In genomic region chr9:652896-653295, GRCh38 we compare ENCODE assay signal across 1 cellular context.
A peak's percentile ranks its signal among the peaks of the same experiment; 100 is the strongest.
TF ChIP-seq lines count a peak whose summit lies in the region.

No MANE protein-coding gene starts in this region.

TF ChIP-seq in H1, 55 proteins besides CTCF, POLR2A, EP300 and RAD21:
- TF ChIP-seq SAP30 (IDR thresholded peaks at IDR 0.05; ENCODE audit: insufficient read depth, insufficient replicate concordance, low read length): no peak
- TF ChIP-seq BACH1 (IDR thresholded peaks at IDR 0.05; ENCODE audit: low read length): peak; percentile 60; the same call in 1 of the 2 replicates
- no peak for TF ChIP-seq EGR1 (IDR thresholded peaks at IDR 0.05; ENCODE audit: borderline replicate concordance, low read depth, low read length)
- TF ChIP-seq POLR2AphosphoS5 (IDR thresholded peaks at IDR 0.05; ENCODE audit: low read depth, low read length): no peak
- TF ChIP-seq MAFK (IDR thresholded peaks at IDR 0.05; ENCODE audit: low read depth, low read length): 0 out of 2 replicates have a peak, but pooled peaks have one; percentile 22
